Comparison of ENCODE assay signal across 22 cellular contexts in genomic region chr20:17862171-17862570, GRCh38.
"Had no signal": no experiment of that assay in that cellular context is flagged by ENCODE, and none has a peak within 500 bp of the region (broad histone marks: within the 10 kb centered on the region; RNA-seq: fewer than 3 reads in every experiment).

No MANE protein-coding gene starts in this region.

- H3K4me3 ChIP-seq: colonic mucosa, sigmoid colon, skin epidermis, tibial artery, upper lobe of left lung, vagina had no signal

- H3K4me3 Mint-ChIP-seq: neural crest cell had no signal

- H3K27me3 ChIP-seq: colonic mucosa, sigmoid colon, tibial artery, upper lobe of left lung, vagina had no signal

- DNase-seq: colonic mucosa; dermis blood vessel endothelial cell; erythroblast; foreskin keratinocyte; head of caudate nucleus; hypothalamus; kidney glomerular epithelial cell; mammary epithelial cell; naive thymus-derived CD8-positive, alpha-beta T cell; posterior cingulate gyrus; sigmoid colon; stimulated activated CD4-positive, alpha-beta T cell treated with anti-CD3 and anti-CD28 coated beads, Interleukin-2, amount 100 ng/mL, for 24 hours; stimulated activated CD4-positive, alpha-beta T cell treated with anti-CD3 and anti-CD28 coated beads, Interleukin-4, amount 100 ng/mL, for 4 hours; stimulated activated naive CD4-positive, alpha-beta T cell treated with Interleukin-2 at 50 U/mL for 16 hours; tibial artery; upper lobe of left lung had no signal

- ATAC-seq: foreskin keratinocyte; left lobe of liver; naive thymus-derived CD8-positive, alpha-beta T cell had no signal

- H3K9me3 ChIP-seq: colonic mucosa, sigmoid colon, tibial artery, upper lobe of left lung, vagina had no signal

- FAIRE-seq: endothelial cell of umbilical vein, islet of Langerhans had no signal

- H3K9me3 Mint-ChIP-seq: naive thymus-derived CD8-positive, alpha-beta T cell; neural crest cell had no signal

- H3K27ac Mint-ChIP-seq: naive thymus-derived CD8-positive, alpha-beta T cell had no signal

- H3K36me3 ChIP-seq: colonic mucosa, sigmoid colon, tibial artery, upper lobe of left lung, vagina had no signal

- H3K27ac ChIP-seq: colonic mucosa, foreskin keratinocyte, sigmoid colon, skin epidermis, tibial artery, upper lobe of left lung, vagina had no signal
